Comparison of ENCODE assay signal across 9 cellular contexts in the genomic region with DNA sequence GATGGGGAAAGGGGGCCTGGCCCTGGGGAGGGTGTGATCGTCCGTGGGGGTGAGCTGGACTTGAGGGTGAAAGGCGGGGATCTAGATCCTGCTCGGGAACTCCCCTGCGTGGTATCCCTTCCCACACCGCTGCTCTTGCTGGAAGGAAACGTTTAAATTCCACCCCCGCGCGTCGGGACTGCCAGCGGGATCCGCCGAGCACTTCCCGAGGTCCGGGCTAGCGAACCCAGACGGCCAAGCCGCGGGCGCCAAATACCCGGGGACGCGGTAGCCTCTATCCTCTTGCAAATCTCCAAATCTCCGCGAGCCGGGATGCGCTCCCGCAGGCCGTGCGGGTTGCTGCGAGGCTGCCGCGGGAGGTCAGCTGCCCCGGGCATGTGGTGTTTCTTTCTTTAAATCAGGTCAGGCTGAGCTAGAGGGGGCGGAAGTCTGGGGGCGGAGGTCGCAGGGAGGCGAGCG. TPM values are rescaled to one million over a fixed set of nuclear protein-coding genes. Genes with fewer than 3 reads are reported as not detected.
DNase-seq lines count a peak whose midpoint lies in the region; TF ChIP-seq lines count a peak whose summit lies in the region.
"Had no signal": no experiment of that assay in that cellular context is flagged by ENCODE, and none has a peak within 500 bp of the region (broad histone marks: within the 10 kb centered on the region; RNA-seq: fewer than 3 reads in every experiment).

No MANE protein-coding gene starts in this region.

- no peaks in the 10 kb centered on the region for H3K36me3 Mint-ChIP-seq in chondrocyte (ENCODE audit: low read depth)

- peaks cover 51% of the 10 kb centered on the region for H3K27me3 Mint-ChIP-seq in chondrocyte (ENCODE audit: low read depth)

- H3K4me1 ChIP-seq in suprapubic skin = peaks cover 22% of the 10 kb centered on the region

- H3K27ac ChIP-seq in suprapubic skin = no peak overlapping the region
- H3K27ac ChIP-seq: left lung had no signal

- H3K9me3 Mint-ChIP-seq in chondrocyte (ENCODE audit: low read depth) = no peaks in the 10 kb centered on the region

- 3% methylated on average over 11 of the region's 40 CpGs for WGBS in suprapubic skin

- peak overlapping the region; percentile 44 for H3K4me3 ChIP-seq in suprapubic skin
- H3K4me3 ChIP-seq: left lung had no signal

- peak overlapping the region; percentile 57 for H3K4me3 Mint-ChIP-seq in chondrocyte (ENCODE audit: unreplicated experiment)

- no peaks in the 10 kb centered on the region for H3K36me3 ChIP-seq in suprapubic skin
- H3K36me3 ChIP-seq: left lung had no signal

- DNase-seq in NCI-H82 (lab: John Stamatoyannopoulos, UW) (peak; percentile 53), NCI-H82 treated with DMSO at 0.1 percent for 48 hours (lab: John Stamatoyannopoulos, UW; ENCODE audit: unreplicated experiment) (no peak), chondrocyte (ENCODE audit: low spot score) (no peak), myocyte (ENCODE audit: low read depth) (peak; percentile 41), suprapubic skin (ENCODE audit: low spot score in 2 of 2) (no peak), SIG-M5 (lab: John Stamatoyannopoulos, UW) (no peak), GOT3 (lab: John Stamatoyannopoulos, UW) (no peak), NCI-H2081 treated with DMSO at 0.1 percent for 48 hours (lab: John Stamatoyannopoulos, UW) (no peak)

- no peak overlapping the region for H3K27ac Mint-ChIP-seq in chondrocyte (ENCODE audit: unreplicated experiment)

- no peak for TF ChIP-seq POLR2A in suprapubic skin (IDR thresholded peaks at IDR 0.05)

- no peaks in the 10 kb centered on the region for H3K9me3 ChIP-seq in suprapubic skin
- H3K9me3 ChIP-seq: left lung had no signal

- no peak for TF ChIP-seq EP300 in suprapubic skin (IDR thresholded peaks at IDR 0.05)

- H3K27me3 ChIP-seq in suprapubic skin = peaks cover 70% of the 10 kb centered on the region

- H3K4me1 Mint-ChIP-seq in chondrocyte (ENCODE audit: low read depth) = peaks cover 13% of the 10 kb centered on the region

- TF ChIP-seq CTCF in chondrocyte (IDR thresholded peaks at IDR 0.05) = no peak
- TF ChIP-seq CTCF in suprapubic skin (IDR thresholded peaks at IDR 0.05) = no peak

RNA-seq across cellular contexts. Expression of a gene that starts 0.9 kb away (rescaled TPM):
- total RNA-seq in chondrocyte (1.4 to 5.5 TPM (median 5.5 TPM) in 3 replicates), myocyte (121 and 170 TPM in 2 replicates), suprapubic skin (10 to 100 TPM in 1 of 4 donors, 1 to 10 TPM in 3; 4.3 to 13.7 (median 8.6) TPM)
- polyA plus RNA-seq in myocyte (2012) = 4.1 TPM

Comparison
In these comparisons a context has a peak if more than half of its experiments do, and no peak if none do; other contexts are left out.
1. DNase-seq: peak in NCI-H82 (single experiment) and myocyte (single experiment); none in NCI-H82 treated with DMSO at 0.1 percent for 48 hours (single experiment), chondrocyte (single experiment), suprapubic skin (0 of 2), SIG-M5 (single experiment), GOT3 (single experiment) and NCI-H2081 treated with DMSO at 0.1 percent for 48 hours (single experiment).